18 cellular contexts compared by ENCODE assay signal in the genomic region with DNA sequence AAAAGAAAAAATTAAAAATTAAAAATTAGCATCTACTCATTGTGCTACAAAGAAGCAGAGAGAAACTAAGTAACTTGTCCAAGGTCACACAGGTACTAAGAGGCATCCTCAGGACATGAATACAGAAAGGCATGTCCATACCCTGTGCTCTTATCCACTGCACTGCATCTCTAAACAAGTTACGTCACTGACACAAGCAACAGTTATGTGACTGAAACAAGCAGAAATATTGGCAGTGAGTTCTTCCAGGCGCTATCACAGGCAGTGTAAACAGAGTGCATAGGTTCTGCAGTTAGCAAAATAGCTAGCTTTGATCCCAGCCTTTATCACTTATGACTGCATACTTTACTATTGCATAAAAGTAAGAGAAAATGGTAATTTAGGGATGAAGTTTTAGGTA. TPM values are rescaled to one million over a fixed set of nuclear protein-coding genes. Genes with fewer than 3 reads are reported as not detected.
"Had no signal": no experiment of that assay in that cellular context is flagged by ENCODE, and none has a peak within 500 bp of the region (broad histone marks: within the 10 kb centered on the region; RNA-seq: fewer than 3 reads in every experiment).

No MANE protein-coding gene starts in this region.

- H3K4me3 ChIP-seq: breast epithelium, lung, spleen, tibial nerve, uterus had no signal

- H3K4me1 ChIP-seq: parathyroid adenoma, uterus had no signal

- H3K27me3 ChIP-seq: breast epithelium, spleen, tibial nerve, uterus had no signal

- H3K36me3 ChIP-seq: breast epithelium, neutrophil, spleen, tibial nerve, uterus had no signal

- DNase-seq: activated CD4-positive, alpha-beta T cell treated with anti-CD3 and anti-CD28 coated beads, Interleukin-2, amount 50 U/mL, for 4 hours; activated CD4-positive, CD25-positive, alpha-beta regulatory T cell treated with anti-CD3 and anti-CD28 coated beads, Interleukin-2, amount 50 U/mL, for 72 hours; activated gamma-delta T cell; cortex of kidney; kidney; spleen; stimulated activated naive CD4-positive, alpha-beta T cell treated with Interleukin-2 at 50 U/mL for 16 hours; T-helper 2 cell; uterus had no signal

- H3K79me2 ChIP-seq: parathyroid adenoma had no signal

- H2AFZ ChIP-seq: parathyroid adenoma had no signal

- H3K9me3 ChIP-seq: breast epithelium, neutrophil, spleen, tibial nerve, uterus had no signal

- ATAC-seq: left lobe of liver; natural killer cell treated with Interleukin-12 subunit alpha and Interleukin-12 subunit beta and Interleukin-15 and Interleukin-18, amount 100 ng/mL, for 72 hours; sciatic nerve had no signal

- H3K27ac ChIP-seq: breast epithelium, neutrophil, parathyroid adenoma, spleen, tibial nerve, uterus, VCaP had no signal

RNA-seq across cellular contexts. Expression of a gene that starts 7.9 kb away (rescaled TPM):
- total RNA-seq: natural killer cell treated with Interleukin-12 subunit alpha and Interleukin-12 subunit beta and Interleukin-15 and Interleukin-18, amount 100 ng/mL, for 72 hours had no signal
